ENCODE assay signal across 28 cellular contexts in the genomic region with DNA sequence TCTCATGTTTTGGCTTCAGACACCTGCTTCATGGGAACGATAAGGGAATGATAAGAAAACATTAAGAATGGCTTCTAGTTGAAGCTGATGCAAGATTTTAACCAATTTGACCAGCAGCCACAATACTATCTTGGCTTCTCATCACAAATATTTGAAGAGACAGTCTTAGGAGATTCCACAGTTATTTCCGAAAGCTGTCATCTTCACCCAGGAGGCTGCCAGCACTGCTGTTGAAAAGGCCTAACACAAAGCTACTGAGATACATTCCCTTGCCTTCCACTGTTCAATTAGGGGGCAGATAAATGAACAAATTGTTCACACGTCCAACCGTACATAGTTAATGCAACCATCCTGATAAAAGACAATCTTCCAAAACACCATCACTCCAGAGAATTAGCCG.
"Had no signal": no experiment of that assay in that cellular context is flagged by ENCODE, and none has a peak within 500 bp of the region (broad histone marks: within the 10 kb centered on the region; RNA-seq: fewer than 3 reads in every experiment).

No MANE protein-coding gene starts in this region.

- H3K4me3 Mint-ChIP-seq: activated B cell treated with CpG ODN at 0.5 μM for 24 hours; activated CD4-positive, alpha-beta memory T cell treated with anti-CD3 and anti-CD28 coated beads, Interleukin-2, amount 10 ng/mL, durations not matched to agents 7 days and 5 days; activated naive CD4-positive, alpha-beta T cell treated with anti-CD3 and anti-CD28 coated beads, Interleukin-2, amount 10 ng/mL, durations not matched to agents 7 days and 5 days; activated naive CD8-positive, alpha-beta T cell treated with anti-CD3 and anti-CD28 coated beads, Interleukin-2, amount 10 ng/mL, durations not matched to agents 7 days and 5 days; activated T-cell treated with anti-CD3 and anti-CD28 coated beads, Interleukin-2, amount 50 U/mL, for 24 hours; activated T-cell treated with anti-CD3 and anti-CD28 coated beads, Interleukin-2, amount 50 U/mL, for 72 hours; central memory CD8-positive, alpha-beta T cell; dendritic cell treated with granulocyte-macrophage colony-stimulating factor and Interleukin-4, amounts not matched to agents 40 ng/mL and 50 ng/mL, for 4 days; T-helper 17 cell; T-helper 2 cell treated with Interferon-gamma antibody and Interleukin-4, amounts not matched to agents 5 μg/mL and 100 μg/mL, for 36 hours had no signal

- H3K27ac Mint-ChIP-seq: activated B cell treated with CpG ODN at 0.5 μM for 24 hours; activated CD4-positive, alpha-beta memory T cell treated with anti-CD3 and anti-CD28 coated beads, Interleukin-2, amount 10 ng/mL, durations not matched to agents 7 days and 5 days; activated naive CD4-positive, alpha-beta T cell treated with anti-CD3 and anti-CD28 coated beads, Interleukin-2, amount 10 ng/mL, durations not matched to agents 7 days and 5 days; activated naive CD4-positive, alpha-beta T cell treated with anti-CD3 and anti-CD28 coated beads, Interleukin-2, amount 50 U/mL, for 72 hours; activated naive CD8-positive, alpha-beta T cell treated with anti-CD3 and anti-CD28 coated beads, Interleukin-2, amount 10 ng/mL, durations not matched to agents 7 days and 5 days; activated T-cell treated with anti-CD3 and anti-CD28 coated beads, Interleukin-2, amount 50 U/mL, for 24 hours; activated T-cell treated with anti-CD3 and anti-CD28 coated beads, Interleukin-2, amount 50 U/mL, for 72 hours; dendritic cell treated with granulocyte-macrophage colony-stimulating factor and Interleukin-4, amounts not matched to agents 40 ng/mL and 50 ng/mL, for 4 days; T-helper 17 cell; T-helper 2 cell treated with Interferon-gamma antibody and Interleukin-4, amounts not matched to agents 5 μg/mL and 100 μg/mL, for 36 hours had no signal

- H3K27ac ChIP-seq: ascending aorta, brain microvascular endothelial cell, coronary artery, esophagus muscularis mucosa, foreskin keratinocyte, gastrocnemius medialis, heart right ventricle, WERI-Rb-1 had no signal

- H3K36me3 Mint-ChIP-seq: activated naive CD4-positive, alpha-beta T cell treated with anti-CD3 and anti-CD28 coated beads, Interleukin-2, amount 10 ng/mL, durations not matched to agents 7 days and 5 days; activated naive CD4-positive, alpha-beta T cell treated with anti-CD3 and anti-CD28 coated beads, Interleukin-2, amount 50 U/mL, for 72 hours; activated naive CD8-positive, alpha-beta T cell treated with anti-CD3 and anti-CD28 coated beads, Interleukin-2, amount 10 ng/mL, durations not matched to agents 7 days and 5 days had no signal

- H3K4me1 ChIP-seq: ascending aorta, foreskin keratinocyte, gastrocnemius medialis had no signal

- H3K9me3 ChIP-seq: ascending aorta, esophagus muscularis mucosa, gastrocnemius medialis, heart right ventricle had no signal

- H3K4me1 Mint-ChIP-seq: activated B cell treated with CpG ODN at 0.5 μM for 24 hours; activated CD4-positive, alpha-beta memory T cell treated with anti-CD3 and anti-CD28 coated beads, Interleukin-2, amount 10 ng/mL, durations not matched to agents 7 days and 5 days; activated naive CD4-positive, alpha-beta T cell treated with anti-CD3 and anti-CD28 coated beads, Interleukin-2, amount 10 ng/mL, durations not matched to agents 7 days and 5 days; activated naive CD8-positive, alpha-beta T cell treated with anti-CD3 and anti-CD28 coated beads, Interleukin-2, amount 10 ng/mL, durations not matched to agents 7 days and 5 days; central memory CD8-positive, alpha-beta T cell had no signal

- ATAC-seq: activated CD4-positive, CD25-positive, alpha-beta regulatory T cell treated with anti-CD3 and anti-CD28 coated beads, Interleukin-2, amount 50 U/mL, for 24 hours; activated naive CD4-positive, alpha-beta T cell treated with anti-CD3 and anti-CD28 coated beads, Interleukin-2, amount 50 U/mL, for 72 hours; activated T-cell treated with anti-CD3 and anti-CD28 coated beads, Interleukin-2, amount 50 U/mL, for 72 hours; foreskin keratinocyte; gastrocnemius medialis; T-helper 17 cell had no signal

- H3K4me3 ChIP-seq: ascending aorta, coronary artery, esophagus muscularis mucosa, gastrocnemius medialis, heart right ventricle had no signal

- H3K27me3 ChIP-seq: ascending aorta, brain microvascular endothelial cell, esophagus muscularis mucosa, foreskin keratinocyte had no signal

- H3K9me3 Mint-ChIP-seq: activated B cell treated with CpG ODN at 0.5 μM for 24 hours; activated CD4-positive, alpha-beta memory T cell treated with anti-CD3 and anti-CD28 coated beads, Interleukin-2, amount 10 ng/mL, durations not matched to agents 7 days and 5 days; activated naive CD4-positive, alpha-beta T cell treated with anti-CD3 and anti-CD28 coated beads, Interleukin-2, amount 10 ng/mL, durations not matched to agents 7 days and 5 days; activated naive CD4-positive, alpha-beta T cell treated with anti-CD3 and anti-CD28 coated beads, Interleukin-2, amount 50 U/mL, for 72 hours; activated naive CD8-positive, alpha-beta T cell treated with anti-CD3 and anti-CD28 coated beads, Interleukin-2, amount 10 ng/mL, durations not matched to agents 7 days and 5 days; activated T-cell treated with anti-CD3 and anti-CD28 coated beads, Interleukin-2, amount 50 U/mL, for 24 hours; activated T-cell treated with anti-CD3 and anti-CD28 coated beads, Interleukin-2, amount 50 U/mL, for 72 hours; central memory CD8-positive, alpha-beta T cell; T-helper 2 cell treated with Interferon-gamma antibody and Interleukin-4, amounts not matched to agents 5 μg/mL and 100 μg/mL, for 36 hours had no signal

- H3K36me3 ChIP-seq: ascending aorta, brain microvascular endothelial cell, esophagus muscularis mucosa, gastrocnemius medialis, heart right ventricle had no signal

- H3K27me3 Mint-ChIP-seq: activated B cell treated with CpG ODN at 0.5 μM for 24 hours had no signal

- DNase-seq: activated B cell treated with CpG ODN at 0.5 μM for 24 hours; activated CD4-positive, alpha-beta memory T cell treated with anti-CD3 and anti-CD28 coated beads, Interleukin-2, amount 10 ng/mL, durations not matched to agents 7 days and 5 days; activated CD4-positive, alpha-beta T cell treated with anti-CD3 and anti-CD28 coated beads for 48 hours; activated CD8-positive, alpha-beta memory T cell treated with anti-CD3 and anti-CD28 coated beads, Interleukin-2, amount 50 U/mL, for 48 hours; activated gamma-delta T cell; activated naive CD4-positive, alpha-beta T cell; activated naive CD4-positive, alpha-beta T cell treated with anti-CD3 and anti-CD28 coated beads, Interleukin-2, amount 10 ng/mL, durations not matched to agents 7 days and 5 days; activated naive CD8-positive, alpha-beta T cell treated with anti-CD3 and anti-CD28 coated beads, Interleukin-2, amount 10 ng/mL, durations not matched to agents 7 days and 5 days; activated T-cell treated with anti-CD3 and anti-CD28 coated beads for 4 hours; activated T-cell treated with anti-CD3 and anti-CD28 coated beads, Interleukin-2, amount 50 U/mL, for 24 hours; activated T-cell treated with anti-CD3 and anti-CD28 coated beads, Interleukin-2, amount 50 U/mL, for 72 hours; brain microvascular endothelial cell; effector memory CD4-positive, alpha-beta T cell; erythroblast; foreskin keratinocyte; gastrocnemius medialis; heart right ventricle; T-helper 1 cell; T-helper 17 cell; WERI-Rb-1 had no signal
